ENCODE assay signal across 24 cellular contexts in the genomic region with DNA sequence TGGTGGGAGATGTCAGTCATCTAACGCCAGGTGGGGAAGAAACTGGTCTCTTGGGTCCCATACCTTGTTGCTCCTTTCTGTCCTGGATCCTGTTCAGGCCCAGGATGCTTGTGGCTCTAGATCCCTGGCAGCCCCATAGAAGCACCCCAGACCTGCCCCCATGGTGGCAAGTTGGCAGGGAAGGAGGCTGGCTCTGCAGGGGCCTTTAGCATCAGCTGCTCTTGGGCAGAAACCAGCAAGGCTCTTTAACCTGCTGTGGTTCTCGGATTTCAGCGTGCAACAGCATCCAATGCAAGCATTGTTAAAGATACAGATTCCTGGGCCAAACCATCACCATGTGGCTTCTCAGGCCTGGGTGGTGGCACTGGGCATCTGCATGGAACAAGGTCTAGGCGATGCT.
"Had no signal": no experiment of that assay in that cellular context is flagged by ENCODE, and none has a peak within 500 bp of the region (broad histone marks: within the 10 kb centered on the region; RNA-seq: fewer than 3 reads in every experiment).

No MANE protein-coding gene starts in this region.

- H3K4me2 ChIP-seq: neural progenitor cell had no signal

- H3K36me3 Mint-ChIP-seq: stimulated activated effector memory CD8-positive, alpha-beta T cell treated with anti-CD3 and anti-CD28 coated beads, Interleukin-12 subunit alpha, Interleukin-12 subunit beta, amount 100 ng/mL, for 72 hours had no signal

- H3K27me3 ChIP-seq: dorsolateral prefrontal cortex, esophagus squamous epithelium, gastroesophageal sphincter, neural progenitor cell, right lobe of liver, tibial artery, upper lobe of left lung, uterus had no signal

- DNase-seq: cortex of kidney; dorsolateral prefrontal cortex; effector memory CD4-positive, alpha-beta T cell; esophagus squamous epithelium; foreskin fibroblast; glutamatergic neuron; kidney; left cardiac atrium; mammary epithelial cell; occipital lobe; right lobe of liver; stimulated activated CD4-positive, alpha-beta T cell treated with anti-CD3 and anti-CD28 coated beads, Interleukin-4, amount 100 ng/mL, for 1 hour; stimulated activated CD8-positive, alpha-beta memory T cell treated with anti-CD3 and anti-CD28 coated beads, Interleukin-4, amount 100 ng/mL, for 48 hours; tibial artery; upper lobe of left lung; uterus had no signal

- H2AFZ ChIP-seq: neural progenitor cell, parathyroid adenoma had no signal

- H3K27ac Mint-ChIP-seq: natural killer cell treated with Interleukin-12 subunit alpha and Interleukin-12 subunit beta and Interleukin-15 and Interleukin-18, amount 100 ng/mL, for 72 hours; neural progenitor cell; stimulated activated naive CD8-positive, alpha-beta T cell treated with anti-CD3 and anti-CD28 coated beads, Interleukin-15, Interleukin-2, amounts not matched to agents 100 ng/mL and 50 ng/mL, for 24 hours had no signal

- ATAC-seq: gastroesophageal sphincter; left cardiac atrium; natural killer cell treated with Interleukin-12 subunit alpha and Interleukin-12 subunit beta and Interleukin-15 and Interleukin-18, amount 100 ng/mL, for 72 hours; right lobe of liver had no signal

- H3K79me2 ChIP-seq: parathyroid adenoma had no signal

- H3K4me3 Mint-ChIP-seq: natural killer cell treated with Interleukin-12 subunit alpha and Interleukin-12 subunit beta and Interleukin-15 and Interleukin-18, amount 100 ng/mL, for 72 hours; neural progenitor cell; stimulated activated effector memory CD8-positive, alpha-beta T cell treated with anti-CD3 and anti-CD28 coated beads, Interleukin-12 subunit alpha, Interleukin-12 subunit beta, amount 100 ng/mL, for 72 hours; stimulated activated naive CD8-positive, alpha-beta T cell treated with anti-CD3 and anti-CD28 coated beads, Interleukin-15, Interleukin-2, amounts not matched to agents 100 ng/mL and 50 ng/mL, for 24 hours had no signal

- H3K4me1 Mint-ChIP-seq: neural progenitor cell had no signal

- H3K36me3 ChIP-seq: neural progenitor cell, prostate gland, right lobe of liver, uterus had no signal

- H3K27ac ChIP-seq: epithelial cell of prostate, neural progenitor cell, parathyroid adenoma, prostate gland, right lobe of liver, tibial artery, uterus had no signal

- H3K4me1 ChIP-seq: neural progenitor cell, parathyroid adenoma, prostate gland, right lobe of liver, uterus had no signal

- H3K4me3 ChIP-seq: dorsolateral prefrontal cortex, esophagus squamous epithelium, gastroesophageal sphincter, neural progenitor cell, prostate gland, right lobe of liver, tibial artery, upper lobe of left lung, uterus had no signal

- H3K9me3 ChIP-seq: esophagus squamous epithelium, gastroesophageal sphincter, prostate gland, right lobe of liver, tibial artery, upper lobe of left lung, uterus had no signal

- H3K27me3 Mint-ChIP-seq: natural killer cell treated with Interleukin-12 subunit alpha and Interleukin-12 subunit beta and Interleukin-15 and Interleukin-18, amount 100 ng/mL, for 72 hours; stimulated activated naive CD8-positive, alpha-beta T cell treated with anti-CD3 and anti-CD28 coated beads, Interleukin-15, Interleukin-2, amounts not matched to agents 100 ng/mL and 50 ng/mL, for 24 hours had no signal
